1 cellular context compared by ENCODE assay signal in the genomic region with DNA sequence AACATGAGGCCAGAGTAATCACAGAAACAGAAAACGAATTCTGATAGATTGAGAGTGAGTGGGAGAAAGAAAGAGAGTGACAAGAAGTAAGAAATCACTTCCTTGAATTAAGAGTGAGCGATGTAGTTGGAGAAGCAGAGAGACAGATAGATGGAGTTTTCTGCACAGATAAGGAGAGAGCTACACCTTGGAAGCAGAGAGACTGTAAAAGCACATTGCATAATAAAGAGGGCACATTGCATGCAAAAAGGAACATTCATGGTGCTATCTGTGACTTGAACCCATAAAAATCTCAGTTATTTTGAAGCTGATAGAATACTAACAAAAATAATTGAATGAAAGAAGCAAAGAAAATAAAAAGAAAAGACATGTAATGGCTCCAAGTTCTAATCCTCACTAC.
TF ChIP-seq lines count a peak whose summit lies in the region.

No MANE protein-coding gene starts in this region.

TF ChIP-seq in WTC11, 78 proteins besides CTCF, POLR2A, EP300 and RAD21 (continued from another document):
- TF ChIP-seq, protein P1, sequence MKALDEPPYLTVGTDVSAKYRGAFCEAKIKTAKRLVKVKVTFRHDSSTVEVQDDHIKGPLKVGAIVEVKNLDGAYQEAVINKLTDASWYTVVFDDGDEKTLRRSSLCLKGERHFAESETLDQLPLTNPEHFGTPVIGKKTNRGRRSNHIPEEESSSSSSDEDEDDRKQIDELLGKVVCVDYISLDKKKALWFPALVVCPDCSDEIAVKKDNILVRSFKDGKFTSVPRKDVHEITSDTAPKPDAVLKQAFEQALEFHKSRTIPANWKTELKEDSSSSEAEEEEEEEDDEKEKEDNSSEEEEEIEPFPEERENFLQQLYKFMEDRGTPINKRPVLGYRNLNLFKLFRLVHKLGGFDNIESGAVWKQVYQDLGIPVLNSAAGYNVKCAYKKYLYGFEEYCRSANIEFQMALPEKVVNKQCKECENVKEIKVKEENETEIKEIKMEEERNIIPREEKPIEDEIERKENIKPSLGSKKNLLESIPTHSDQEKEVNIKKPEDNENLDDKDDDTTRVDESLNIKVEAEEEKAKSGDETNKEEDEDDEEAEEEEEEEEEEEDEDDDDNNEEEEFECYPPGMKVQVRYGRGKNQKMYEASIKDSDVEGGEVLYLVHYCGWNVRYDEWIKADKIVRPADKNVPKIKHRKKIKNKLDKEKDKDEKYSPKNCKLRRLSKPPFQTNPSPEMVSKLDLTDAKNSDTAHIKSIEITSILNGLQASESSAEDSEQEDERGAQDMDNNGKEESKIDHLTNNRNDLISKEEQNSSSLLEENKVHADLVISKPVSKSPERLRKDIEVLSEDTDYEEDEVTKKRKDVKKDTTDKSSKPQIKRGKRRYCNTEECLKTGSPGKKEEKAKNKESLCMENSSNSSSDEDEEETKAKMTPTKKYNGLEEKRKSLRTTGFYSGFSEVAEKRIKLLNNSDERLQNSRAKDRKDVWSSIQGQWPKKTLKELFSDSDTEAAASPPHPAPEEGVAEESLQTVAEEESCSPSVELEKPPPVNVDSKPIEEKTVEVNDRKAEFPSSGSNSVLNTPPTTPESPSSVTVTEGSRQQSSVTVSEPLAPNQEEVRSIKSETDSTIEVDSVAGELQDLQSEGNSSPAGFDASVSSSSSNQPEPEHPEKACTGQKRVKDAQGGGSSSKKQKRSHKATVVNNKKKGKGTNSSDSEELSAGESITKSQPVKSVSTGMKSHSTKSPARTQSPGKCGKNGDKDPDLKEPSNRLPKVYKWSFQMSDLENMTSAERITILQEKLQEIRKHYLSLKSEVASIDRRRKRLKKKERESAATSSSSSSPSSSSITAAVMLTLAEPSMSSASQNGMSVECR (CRISPR knock-in tag; IDR thresholded peaks at IDR 0.05; ENCODE audit: borderline replicate concordance): no peak
- TF ChIP-seq EMX1 (CRISPR knock-in tag; IDR thresholded peaks at IDR 0.05) (no peak), ESRRA (CRISPR knock-in tag; IDR thresholded peaks at IDR 0.05; ENCODE audit: borderline replicate concordance) (no peak), CREB1 (CRISPR knock-in tag; IDR thresholded peaks at IDR 0.05) (no peak), SP1 (CRISPR knock-in tag; conservative IDR thresholded peaks at IDR 0.05) (no peak), HMGA2 (CRISPR knock-in tag; IDR thresholded peaks at IDR 0.05) (no peak), KAT7 (CRISPR knock-in tag; IDR thresholded peaks at IDR 0.05; ENCODE audit: borderline replicate concordance) (no peak)
